9 cellular contexts compared by ENCODE assay signal in genomic region chr2:230793573-230794359, GRCh38.
DNase-seq lines count a peak whose midpoint lies in the region; ATAC-seq and TF ChIP-seq lines count a peak whose summit lies in the region.
"Had no signal": no experiment of that assay in that cellular context is flagged by ENCODE, and none has a peak within 500 bp of the region (broad histone marks: within the 10 kb centered on the region; RNA-seq: fewer than 3 reads in every experiment).

No MANE protein-coding gene starts in this region.

- H3K36me3 ChIP-seq in GM23248 (ENCODE audit: low read depth) (peaks cover 19% of the 10 kb centered on the region), sigmoid colon (peaks cover 0 to 5% (median 0%) of the 10 kb centered on the region in 4 donors), vagina (peaks cover 0 to 23% of the 10 kb centered on the region in 2 donors)

- peak overlapping the region; percentile 65 for H3K9ac ChIP-seq in GM23248

- TF ChIP-seq CTCF in RWPE1 (conservative IDR thresholded peaks at IDR 0.05; ENCODE audit: low read depth) (no peak), sigmoid colon (IDR thresholded peaks at IDR 0.05) (no peak), vagina (IDR thresholded peaks at IDR 0.05) (no peak)

- intact Hi-C loops in activated naive CD4-positive, alpha-beta T cell treated with anti-CD3 and anti-CD28 coated beads for 36 hours (cut with micrococcal nuclease): loop anchor here (1.0 to 10.0 kb wide), 15 partner anchors 12 to 969 kb away; partner anchors contain the start of genes SP100 and SP140
- intact Hi-C loops in Right ventricle myocardium inferior (cut with DNase I): loop anchor here (5.0 kb wide), 1 partner anchor 126 kb away; no protein-coding TSS in a partner anchor
- intact Hi-C loops in sigmoid colon (cut with DNase I): loop anchor here (10.0 kb wide), 1 partner anchor 379 kb away; the partner anchor contains the start of gene SP100
- intact Hi-C loops in vagina (cut with DNase I): no loop called here

- peak overlapping the region; percentile 56 for H3K4me3 Mint-ChIP-seq in activated naive CD4-positive, alpha-beta T cell treated with anti-CD3 and anti-CD28 coated beads for 36 hours

- H4K20me1 ChIP-seq in GM23248 (ENCODE audit: insufficient read depth): no peaks in the 10 kb centered on the region

- peaks cover 52% of the 10 kb centered on the region for H3K4me1 Mint-ChIP-seq in activated naive CD4-positive, alpha-beta T cell treated with anti-CD3 and anti-CD28 coated beads for 36 hours (ENCODE audit: low read depth)

- no peak overlapping the region for H3K27ac Mint-ChIP-seq in activated naive CD4-positive, alpha-beta T cell treated with anti-CD3 and anti-CD28 coated beads for 36 hours

- CTCF ChIA-PET in RWPE1 (lab: Yijun Ruan, JAX): no interaction called here
- CTCF ChIA-PET in activated naive CD4-positive, alpha-beta T cell treated with anti-CD3 and anti-CD28 coated beads for 36 hours (lab: Charles Lee): interaction anchor here (0.6 to 1.8 kb wide), 10 partner anchors 8 to 134 kb away, joined by 3 to 8 read pairs (median 3); no protein-coding TSS in a partner anchor

- no peaks in the 10 kb centered on the region for H3K27me3 Mint-ChIP-seq in activated naive CD4-positive, alpha-beta T cell treated with anti-CD3 and anti-CD28 coated beads for 36 hours (ENCODE audit: low read depth)

- H3K4me3 ChIP-seq in GM23248 (peak overlapping the region; percentile 48), sigmoid colon (no peak overlapping the region), vagina (no peak overlapping the region)

- POLR2A ChIA-PET in RWPE1 (lab: Yijun Ruan, JAX; ENCODE audit: low non-redundant PET): no interaction called here

- H3K4me2 ChIP-seq in GM23248 (ENCODE audit: unreplicated experiment): peak overlapping the region; percentile 73

- H3K27me3 ChIP-seq in GM23248 (replicated peaks; ENCODE audit: insufficient read depth): no peaks in the 10 kb centered on the region
- H3K27me3 ChIP-seq in sigmoid colon: no peaks in the 10 kb centered on the region
- no peaks in the 10 kb centered on the region for H3K27me3 ChIP-seq in vagina

- peaks cover 55% of the 10 kb centered on the region for H3K36me3 Mint-ChIP-seq in activated naive CD4-positive, alpha-beta T cell treated with anti-CD3 and anti-CD28 coated beads for 36 hours (ENCODE audit: low read depth)

- H3K9me3 Mint-ChIP-seq in activated naive CD4-positive, alpha-beta T cell treated with anti-CD3 and anti-CD28 coated beads for 36 hours: peaks cover under 1% of the 10 kb centered on the region

- H3K4me1 ChIP-seq in GM23248 (ENCODE audit: insufficient read depth): peaks cover 57% of the 10 kb centered on the region
- peaks cover 0 to 77% (median 55%) of the 10 kb centered on the region in 4 donors for H3K4me1 ChIP-seq in sigmoid colon
- H3K4me1 ChIP-seq in vagina: peaks cover 62% of the 10 kb centered on the region

- DNase-seq in A172 (ENCODE audit: low spot score) (peak; percentile 96), GM23248 (peak; percentile 99), RWPE1 (ENCODE audit: low spot score) (peak; percentile 88), Right ventricle myocardium inferior (ENCODE audit: missing footprints) (peak; percentile 76), sigmoid colon (peak; percentile 92), vagina (ENCODE audit: extremely low spot score in 2 of 2) (peak in 1 of 2 donors; percentile 95)
- DNase-seq in activated naive CD4-positive, alpha-beta T cell treated with anti-CD3 and anti-CD28 coated beads for 36 hours: peak; percentile 89

- H3K9me3 ChIP-seq in GM23248 (ENCODE audit: low read depth) (peaks cover 3% of the 10 kb centered on the region), sigmoid colon (peaks cover 0 to 6% (median 0%) of the 10 kb centered on the region in 4 donors), vagina (no peaks in the 10 kb centered on the region)

- no peaks in the 10 kb centered on the region for H3K9me2 ChIP-seq in GM23248 (ENCODE audit: insufficient read depth)

- 25% methylated on average over 8 of the region's 8 CpGs for WGBS in GM23248 (ENCODE audit: low coverage in 1 of 2, low lambda C conversion rate in 2 of 2, missing lambda C conversion rate in 2 of 2), 2 experiments
- WGBS in sigmoid colon, 2 donors: 54 to 73% methylated on average over 8 of the region's 8 CpGs

- H3F3A ChIP-seq in GM23248 (ENCODE audit: insufficient read depth): peaks cover 59% of the 10 kb centered on the region

- peak in 1 of 4 donors; percentile 28 for TF ChIP-seq EP300 in sigmoid colon (IDR thresholded peaks at IDR 0.05)

- H3K27ac ChIP-seq in GM23248 (peak overlapping the region; percentile 91), RWPE1 (peak overlapping the region; percentile 93), sigmoid colon (peak overlapping the region; percentile 80 to 85 (median 83)), vagina (peak overlapping the region; percentile 77)
- H3K27ac ChIP-seq: C4-2B had no signal

- TF ChIP-seq POLR2A in sigmoid colon (IDR thresholded peaks at IDR 0.05) (no peak), vagina (IDR thresholded peaks at IDR 0.05) (no peak)

- no peak overlapping the region for H2AFZ ChIP-seq in GM23248

- peak; percentile 78 for ATAC-seq in Right ventricle myocardium inferior
- ATAC-seq in HG03469 (IDR thresholded peaks at IDR 0.05; ENCODE audit: unreplicated experiment): no peak

- H3K79me2 ChIP-seq in GM23248 (ENCODE audit: insufficient read depth): peaks cover 84% of the 10 kb centered on the region

- in situ Hi-C loops in GM23248 (cut with MboI): no loop called here
